In genomic region chr5:143435207-143435657, GRCh38 we compare ENCODE assay signal across 8 cellular contexts. TPM values are rescaled to one million over a fixed set of nuclear protein-coding genes. Genes with fewer than 3 reads are reported as not detected.
DNase-seq lines count a peak whose midpoint lies in the region; ATAC-seq, FAIRE-seq and TF ChIP-seq lines count a peak whose summit lies in the region.

No MANE protein-coding gene starts in this region.

- TF ChIP-seq CTCF in mucosa of descending colon (IDR thresholded peaks at IDR 0.05), result no peak

- DNase-seq in GM12892 (ENCODE audit: insufficient read length) (peak; percentile 44), KG1 (lab: John Stamatoyannopoulos, UW) (peak; percentile 4), mucosa of descending colon (peak in 1 of 3 donors; percentile 49), dermis blood vessel endothelial cell (no peak), OCI-M2 (lab: John Stamatoyannopoulos, UW; ENCODE audit: unreplicated experiment) (no peak), urothelium cell line (ENCODE audit: low spot score) (no peak)
- DNase-seq in activated naive CD8-positive, alpha-beta T cell treated with anti-CD3 and anti-CD28 coated beads, Interleukin-2, amount 50 U/mL, for 24 hours, result peak; percentile 24

- intact Hi-C loops in mucosa of descending colon (cut with DNase I, micrococcal nuclease), result no loop called here

- no peaks in the 10 kb centered on the region for H3K9me3 Mint-ChIP-seq in activated naive CD8-positive, alpha-beta T cell treated with anti-CD3 and anti-CD28 coated beads, Interleukin-2, amount 50 U/mL, for 24 hours

- no peaks in the 10 kb centered on the region for H3K27me3 Mint-ChIP-seq in activated naive CD8-positive, alpha-beta T cell treated with anti-CD3 and anti-CD28 coated beads, Interleukin-2, amount 50 U/mL, for 24 hours

- H3K36me3 ChIP-seq in mucosa of descending colon (ENCODE audit: low read depth), result no peaks in the 10 kb centered on the region

- H3K4me1 ChIP-seq in mucosa of descending colon (ENCODE audit: low read depth), result no peaks in the 10 kb centered on the region

- ATAC-seq in GM21528 (IDR thresholded peaks at IDR 0.05; ENCODE audit: low FRiP score, unreplicated experiment) (peak; percentile 91), mucosa of descending colon (peak; percentile 85)
- ATAC-seq in activated naive CD8-positive, alpha-beta T cell treated with anti-CD3 and anti-CD28 coated beads, Interleukin-2, amount 50 U/mL, for 24 hours, result peak; percentile 31

- no peak for TF ChIP-seq POLR2A in GM12892 (IDR thresholded peaks at IDR 0.05; ENCODE audit: low read depth, low read length)

- FAIRE-seq in GM12892 (lab: Jason Lieb, UNC) (peak; percentile 98), urothelium cell line (lab: Jason Lieb, UNC) (no peak)

- no peaks in the 10 kb centered on the region for H3K9me3 ChIP-seq in mucosa of descending colon

- H3K36me3 Mint-ChIP-seq in activated naive CD8-positive, alpha-beta T cell treated with anti-CD3 and anti-CD28 coated beads, Interleukin-2, amount 50 U/mL, for 24 hours (ENCODE audit: low read depth), result no peaks in the 10 kb centered on the region

- peak overlapping the region; percentile 84 for H3K4me3 Mint-ChIP-seq in activated naive CD8-positive, alpha-beta T cell treated with anti-CD3 and anti-CD28 coated beads, Interleukin-2, amount 50 U/mL, for 24 hours

- peaks cover 76% of the 10 kb centered on the region for H3K4me1 Mint-ChIP-seq in activated naive CD8-positive, alpha-beta T cell treated with anti-CD3 and anti-CD28 coated beads, Interleukin-2, amount 50 U/mL, for 24 hours

- H3K27ac Mint-ChIP-seq in activated naive CD8-positive, alpha-beta T cell treated with anti-CD3 and anti-CD28 coated beads, Interleukin-2, amount 50 U/mL, for 24 hours, result peak overlapping the region; percentile 92

- H3K4me3 ChIP-seq in mucosa of descending colon, result no peak overlapping the region

RNA-seq across cellular contexts. Expression of gene NR3C1, which starts 31.7 kb away (rescaled TPM):
- polyA plus RNA-seq in GM12892 (2012; ENCODE audit: missing spikeins), result 104 TPM
- total RNA-seq in mucosa of descending colon, result 10 to 100 TPM; 25.6 to 59.0 (median 27.7) TPM
- 19.7 and 21.4 TPM in 2 replicates for total RNA-seq in dermis blood vessel endothelial cell

Comparison
In these comparisons a context has a peak if more than half of its experiments do, and no peak if none do; other contexts are left out.
1. DNase-seq: peak in GM12892 (single experiment), KG1 (single experiment) and activated naive CD8-positive, alpha-beta T cell treated with anti-CD3 and anti-CD28 coated beads, Interleukin-2, amount 50 U/mL, for 24 hours (single experiment); none in dermis blood vessel endothelial cell (single experiment), OCI-M2 (single experiment) and urothelium cell line (single experiment).
2. ATAC-seq: peak in every context shown above with its lines; median percentile 91 in GM21528; 85 in mucosa of descending colon; 31 in activated naive CD8-positive, alpha-beta T cell treated with anti-CD3 and anti-CD28 coated beads, Interleukin-2, amount 50 U/mL, for 24 hours.